18 cellular contexts compared by ENCODE assay signal in the genomic region with DNA sequence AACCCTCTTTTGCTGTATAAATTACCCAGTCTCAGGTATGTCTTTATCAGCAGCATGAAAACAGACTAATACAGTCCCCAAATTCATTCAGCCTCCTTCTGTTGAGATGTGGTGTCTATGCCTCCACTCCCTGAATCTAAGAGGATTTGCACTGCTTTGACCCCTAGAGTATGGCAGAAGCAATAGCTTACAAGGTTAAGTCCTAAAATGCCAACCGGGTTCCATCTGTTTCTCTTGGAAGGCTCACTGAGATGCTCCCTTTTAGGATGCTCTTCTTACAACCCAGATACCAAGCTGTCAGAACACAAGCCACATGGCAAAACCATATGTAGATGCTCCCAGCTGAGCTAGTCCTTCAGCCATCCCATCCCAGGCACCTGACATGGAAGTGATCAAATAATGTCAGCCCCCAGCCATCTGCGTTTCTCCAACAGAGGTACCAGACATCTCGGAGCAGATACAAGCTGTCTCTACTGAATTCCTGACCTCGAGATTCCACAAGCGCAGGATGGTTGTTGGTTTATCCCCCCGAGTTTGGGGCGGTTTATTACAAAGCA. TPM values are rescaled to one million over a fixed set of nuclear protein-coding genes. Genes with fewer than 3 reads are reported as not detected.
A peak's percentile ranks its signal among the peaks of the same experiment; 100 is the strongest.
DNase-seq lines count a peak whose midpoint lies in the region; ATAC-seq lines count a peak whose summit lies in the region.
"Had no signal": no experiment of that assay in that cellular context is flagged by ENCODE, and none has a peak within 500 bp of the region (broad histone marks: within the 10 kb centered on the region; RNA-seq: fewer than 3 reads in every experiment).

No MANE protein-coding gene starts in this region.

- DNase-seq in NCI-H82 (lab: John Stamatoyannopoulos, UW) (peak; percentile 30), NCI-H82 treated with DMSO at 0.1 percent for 48 hours (lab: John Stamatoyannopoulos, UW; ENCODE audit: unreplicated experiment) (no peak), NCI-H524 treated with DMSO at 0.1 percent for 48 hours (lab: John Stamatoyannopoulos, UW) (peak; percentile 7), cerebellum (ENCODE audit: low spot score) (peak; percentile 87), SKM-1 (lab: John Stamatoyannopoulos, UW; ENCODE audit: unreplicated experiment) (no peak)
- DNase-seq: Calu3; CD4-positive, alpha-beta memory T cell; COR-L47; DMS79; EL; GF-D8; GM23248; H7 had no signal

- ATAC-seq in GM21423 (IDR thresholded peaks at IDR 0.05; ENCODE audit: unreplicated experiment) (no peak), HG03520 (IDR thresholded peaks at IDR 0.05; ENCODE audit: unreplicated experiment) (no peak)
- ATAC-seq: HCT116 had no signal

RNA-seq across cellular contexts. Expression of gene CALN1, which starts 20.2 kb away (rescaled TPM):
- 14.9 TPM for total RNA-seq in cerebellum
- total RNA-seq: A172; A673; Calu3; CD4-positive, alpha-beta memory T cell; GM23248 had no signal

Comparison
In these comparisons a context has a peak if more than half of its experiments do, and no peak if none do; other contexts are left out.
1. DNase-seq: peak in NCI-H82 (single experiment), NCI-H524 treated with DMSO at 0.1 percent for 48 hours (single experiment) and cerebellum (single experiment); none in NCI-H82 treated with DMSO at 0.1 percent for 48 hours (single experiment) and SKM-1 (single experiment).